Comparison of ENCODE assay signal across 1 cellular context in genomic region chr20:32773214-32773613, GRCh38.
TF ChIP-seq lines count a peak whose summit lies in the region.

No MANE protein-coding gene starts in this region.

TF ChIP-seq in WTC11, 78 proteins besides CTCF, POLR2A, EP300 and RAD21 (continued from another document):
- TF ChIP-seq, protein P1, sequence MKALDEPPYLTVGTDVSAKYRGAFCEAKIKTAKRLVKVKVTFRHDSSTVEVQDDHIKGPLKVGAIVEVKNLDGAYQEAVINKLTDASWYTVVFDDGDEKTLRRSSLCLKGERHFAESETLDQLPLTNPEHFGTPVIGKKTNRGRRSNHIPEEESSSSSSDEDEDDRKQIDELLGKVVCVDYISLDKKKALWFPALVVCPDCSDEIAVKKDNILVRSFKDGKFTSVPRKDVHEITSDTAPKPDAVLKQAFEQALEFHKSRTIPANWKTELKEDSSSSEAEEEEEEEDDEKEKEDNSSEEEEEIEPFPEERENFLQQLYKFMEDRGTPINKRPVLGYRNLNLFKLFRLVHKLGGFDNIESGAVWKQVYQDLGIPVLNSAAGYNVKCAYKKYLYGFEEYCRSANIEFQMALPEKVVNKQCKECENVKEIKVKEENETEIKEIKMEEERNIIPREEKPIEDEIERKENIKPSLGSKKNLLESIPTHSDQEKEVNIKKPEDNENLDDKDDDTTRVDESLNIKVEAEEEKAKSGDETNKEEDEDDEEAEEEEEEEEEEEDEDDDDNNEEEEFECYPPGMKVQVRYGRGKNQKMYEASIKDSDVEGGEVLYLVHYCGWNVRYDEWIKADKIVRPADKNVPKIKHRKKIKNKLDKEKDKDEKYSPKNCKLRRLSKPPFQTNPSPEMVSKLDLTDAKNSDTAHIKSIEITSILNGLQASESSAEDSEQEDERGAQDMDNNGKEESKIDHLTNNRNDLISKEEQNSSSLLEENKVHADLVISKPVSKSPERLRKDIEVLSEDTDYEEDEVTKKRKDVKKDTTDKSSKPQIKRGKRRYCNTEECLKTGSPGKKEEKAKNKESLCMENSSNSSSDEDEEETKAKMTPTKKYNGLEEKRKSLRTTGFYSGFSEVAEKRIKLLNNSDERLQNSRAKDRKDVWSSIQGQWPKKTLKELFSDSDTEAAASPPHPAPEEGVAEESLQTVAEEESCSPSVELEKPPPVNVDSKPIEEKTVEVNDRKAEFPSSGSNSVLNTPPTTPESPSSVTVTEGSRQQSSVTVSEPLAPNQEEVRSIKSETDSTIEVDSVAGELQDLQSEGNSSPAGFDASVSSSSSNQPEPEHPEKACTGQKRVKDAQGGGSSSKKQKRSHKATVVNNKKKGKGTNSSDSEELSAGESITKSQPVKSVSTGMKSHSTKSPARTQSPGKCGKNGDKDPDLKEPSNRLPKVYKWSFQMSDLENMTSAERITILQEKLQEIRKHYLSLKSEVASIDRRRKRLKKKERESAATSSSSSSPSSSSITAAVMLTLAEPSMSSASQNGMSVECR (CRISPR knock-in tag; IDR thresholded peaks at IDR 0.05; ENCODE audit: borderline replicate concordance), result no peak
- TF ChIP-seq ERG (CRISPR knock-in tag; IDR thresholded peaks at IDR 0.05) (no peak), ZNF263 (CRISPR knock-in tag; IDR thresholded peaks at IDR 0.05; ENCODE audit: low read depth) (no peak), PREB (CRISPR knock-in tag; IDR thresholded peaks at IDR 0.05; ENCODE audit: borderline replicate concordance) (no peak), CBFB (CRISPR knock-in tag; IDR thresholded peaks at IDR 0.05; ENCODE audit: low read depth) (no peak), ESRRA (CRISPR knock-in tag; IDR thresholded peaks at IDR 0.05; ENCODE audit: borderline replicate concordance) (no peak)
